ENCODE assay signal across 8 cellular contexts in genomic region chr21:36429672-36430546, GRCh38. TPM values are rescaled to one million over a fixed set of nuclear protein-coding genes. Genes with fewer than 3 reads are reported as not detected.
DNase-seq lines count a peak whose midpoint lies in the region; ATAC-seq and TF ChIP-seq lines count a peak whose summit lies in the region.

No MANE protein-coding gene starts in this region.

- H3K9me3 ChIP-seq in NT2/D1 (ENCODE audit: insufficient read depth, low read length) (no peaks in the 10 kb centered on the region), esophagus muscularis mucosa (no peaks in the 10 kb centered on the region), stomach smooth muscle (ENCODE audit: control insufficient read depth in 2 of 2, low read length in 2 of 2) (no peaks in the 10 kb centered on the region)

- peak overlapping the region; percentile 59 to 75 (median 66) for H3K27ac ChIP-seq in esophagus muscularis mucosa (replicated peaks in 1 of 4)
- H3K27ac ChIP-seq in stomach smooth muscle (ENCODE audit: low read length): no peak overlapping the region

- intact Hi-C loops in esophagus muscularis mucosa (cut with DNase I): no loop called here

- DNase-seq in NK-92 treated with Interleukin-12 subunit alpha and Interleukin-12 subunit beta, amount 100 ng/mL, for 24 hours (lab: John Stamatoyannopoulos, UW): peak; percentile 66
- DNase-seq in NK-92 (lab: John Stamatoyannopoulos, UW; ENCODE audit: unreplicated experiment) (no peak), NT2/D1 (ENCODE audit: low read depth, low spot score) (peak; percentile 69), activated T-cell treated with anti-CD3 and anti-CD28 coated beads for 4 hours (peak; percentile 40), esophagus muscularis mucosa (ENCODE audit: extremely low spot score) (no peak), neural crest cell (ENCODE audit: low read depth, low spot score) (no peak)

- TF ChIP-seq POLR2A in esophagus muscularis mucosa (IDR thresholded peaks at IDR 0.05; ENCODE audit: low read depth): no peak

- peaks cover 17% of the 10 kb centered on the region for H3K4me1 ChIP-seq in NT2/D1 (ENCODE audit: insufficient read depth, insufficient read length)
- peaks cover 8 to 19% (median 15%) of the 10 kb centered on the region in 4 donors for H3K4me1 ChIP-seq in esophagus muscularis mucosa
- no peaks in the 10 kb centered on the region for H3K4me1 ChIP-seq in stomach smooth muscle (ENCODE audit: control insufficient read depth, insufficient read depth, low read length)

- peaks cover 22% of the 10 kb centered on the region for H3K4me1 Mint-ChIP-seq in neural crest cell

- TF ChIP-seq CTCF in esophagus muscularis mucosa (IDR thresholded peaks at IDR 0.05) (no peak), neural crest cell (conservative IDR thresholded peaks at IDR 0.05) (peak; percentile 23)

- no peak overlapping the region for H3K27ac Mint-ChIP-seq in neural crest cell (ENCODE audit: unreplicated experiment)

- H3K27me3 Mint-ChIP-seq in neural crest cell (ENCODE audit: low read depth): no peaks in the 10 kb centered on the region

- H3K36me3 Mint-ChIP-seq in neural crest cell (ENCODE audit: low read depth): no peaks in the 10 kb centered on the region

- WGBS in esophagus muscularis mucosa: 42% methylated on average over 19 of the region's 28 CpGs

- H3K4me3 ChIP-seq in NT2/D1 (ENCODE audit: insufficient read length, low read depth) (no peak overlapping the region), esophagus muscularis mucosa (peak overlapping the region; percentile 20 to 30 (median 23)), stomach smooth muscle (ENCODE audit: low read length in 2 of 2) (peak overlapping the region; percentile 4 to 44)

- H3K9ac ChIP-seq in NT2/D1 (ENCODE audit: insufficient read length, low read depth) (peak overlapping the region; percentile 46), stomach smooth muscle (ENCODE audit: low read length in 2 of 2) (peak overlapping the region in 1 of 2 donors; percentile 21)

- H3K9me3 Mint-ChIP-seq in neural crest cell: no peaks in the 10 kb centered on the region

- ATAC-seq in HG02981 (IDR thresholded peaks at IDR 0.05; ENCODE audit: unreplicated experiment): peak; percentile 91

- TF ChIP-seq EP300 in esophagus muscularis mucosa (IDR thresholded peaks at IDR 0.05): no peak

- H3K4me3 Mint-ChIP-seq in neural crest cell: no peak overlapping the region

- H3K36me3 ChIP-seq in NT2/D1 (ENCODE audit: insufficient read depth, insufficient read length, low read length) (peaks cover 2% of the 10 kb centered on the region), esophagus muscularis mucosa (no peaks in the 10 kb centered on the region), stomach smooth muscle (ENCODE audit: control insufficient read depth in 2 of 2, insufficient read depth in 2 of 2, low read length in 2 of 2) (no peaks in the 10 kb centered on the region)

- H3K27me3 ChIP-seq in NT2/D1 (ENCODE audit: insufficient read depth, insufficient read length) (no peaks in the 10 kb centered on the region), esophagus muscularis mucosa (peaks cover 0 to 8% (median 0%) of the 10 kb centered on the region in 4 donors), stomach smooth muscle (ENCODE audit: control insufficient read depth in 1 of 2, insufficient read depth in 2 of 2, low read length in 2 of 2) (peaks cover 0 to 5% of the 10 kb centered on the region in 2 donors)

RNA-seq across cellular contexts. Expression of gene CHAF1B, which starts 44.7 kb away (rescaled TPM):
- 1 to 10 TPM in 2 of 4 donors, under 1 TPM in 2; 0.83 to 1.6 (median 1.2) TPM for total RNA-seq in esophagus muscularis mucosa
- total RNA-seq in neural crest cell: 30.3 and 32.3 TPM in 2 replicates

RNA-seq across cellular contexts. Expression of gene CLDN14, which starts 50.0 kb away (rescaled TPM):
- not detected for total RNA-seq in esophagus muscularis mucosa
- total RNA-seq in neural crest cell: not detected in 2 replicates

Comparison
In these comparisons a context has a peak if more than half of its experiments do, and no peak if none do; other contexts are left out.
1. DNase-seq: peak in NK-92 treated with Interleukin-12 subunit alpha and Interleukin-12 subunit beta, amount 100 ng/mL, for 24 hours (single experiment), NT2/D1 (single experiment) and activated T-cell treated with anti-CD3 and anti-CD28 coated beads for 4 hours (single experiment); none in NK-92 (single experiment), esophagus muscularis mucosa (single experiment) and neural crest cell (single experiment).
2. RNA of gene CHAF1B, which starts 44.7 kb away (total RNA-seq): 30.3 to 32.3 TPM in neural crest cell; 0.83 to 1.6 TPM in esophagus muscularis mucosa; every median in the first group is over 10 times any median in the second.